In the genomic region with DNA sequence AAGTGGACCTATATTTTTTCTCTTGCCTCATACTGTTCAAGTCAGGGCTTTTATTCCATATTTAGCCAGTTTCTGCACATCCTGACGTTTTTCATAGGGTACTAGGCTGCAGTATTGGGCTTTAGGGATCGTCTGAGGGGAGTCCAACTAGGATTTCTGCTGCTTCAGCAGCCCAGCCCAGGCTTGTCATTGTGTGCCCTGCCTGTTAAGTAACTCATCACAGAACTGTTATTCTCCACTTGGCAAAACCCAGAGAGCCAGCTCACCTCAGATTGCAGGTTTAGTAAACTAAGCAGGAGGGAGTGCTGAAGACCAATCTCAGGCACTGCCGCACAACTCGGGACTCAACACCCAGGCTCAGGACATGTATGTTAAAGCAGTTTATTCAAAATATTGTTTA, we compare ENCODE assay signal across 10 cellular contexts. TPM values are rescaled to one million over a fixed set of nuclear protein-coding genes. Genes with fewer than 3 reads are reported as not detected.
A peak's percentile ranks its signal among the peaks of the same experiment; 100 is the strongest.
DNase-seq lines count a peak whose midpoint lies in the region; ATAC-seq, FAIRE-seq and TF ChIP-seq lines count a peak whose summit lies in the region.
"Had no signal": no experiment of that assay in that cellular context is flagged by ENCODE, and none has a peak within 500 bp of the region (broad histone marks: within the 10 kb centered on the region; RNA-seq: fewer than 3 reads in every experiment).

No MANE protein-coding gene starts in this region.

- peaks cover 6% of the 10 kb centered on the region for H3K36me3 Mint-ChIP-seq in activated T-helper 2 cell treated with anti-CD3 and anti-CD28 coated beads, Interferon-gamma antibody, Interleukin-2, Interleukin-4, amounts not matched to agents 10 μg/mL and 5 μg/mL and 100 μg/mL, durations not matched to agents 14 hours and 24 hours and 36 hours (ENCODE audit: low read depth)

- peaks cover 61% of the 10 kb centered on the region for H3K4me1 ChIP-seq in A549
- peaks cover 42 to 70% (median 64%) of the 10 kb centered on the region in 10 experiments for H3K4me1 ChIP-seq in BLaER1 treated with 17β-estradiol and CSF1 and Interleukin-3, amounts not matched to agents 10 nM and 100 nM
- H3K4me1 ChIP-seq in right lobe of liver: peaks cover 0 to 50% (median 14%) of the 10 kb centered on the region in 4 donors
- H3K4me1 ChIP-seq in thyroid gland: peaks cover 41 to 51% of the 10 kb centered on the region in 2 donors

- H3K9me3 ChIP-seq in A549 (no peaks in the 10 kb centered on the region), right lobe of liver (no peaks in the 10 kb centered on the region), thyroid gland (no peaks in the 10 kb centered on the region)
- H3K9me3 ChIP-seq in BLaER1 treated with 17β-estradiol and CSF1 and Interleukin-3, amounts not matched to agents 10 nM and 100 nM (replicated peaks in 1 of 11): no peaks in the 10 kb centered on the region

- no peak for TF ChIP-seq POLR2A in A549 (IDR thresholded peaks at IDR 0.05; ENCODE audit: low read length)
- peak; percentile 53 for TF ChIP-seq POLR2A in right lobe of liver (IDR thresholded peaks at IDR 0.05)
- no peak for TF ChIP-seq POLR2A in thyroid gland (IDR thresholded peaks at IDR 0.05)

- H3K4me2 ChIP-seq in A549: peak overlapping the region; percentile 92
- peak overlapping the region; percentile 80 to 99 (median 94) for H3K4me2 ChIP-seq in BLaER1 treated with 17β-estradiol and CSF1 and Interleukin-3, amounts not matched to agents 10 nM and 100 nM

- H3K36me3 ChIP-seq in BLaER1 treated with 17β-estradiol and CSF1 and Interleukin-3, amounts not matched to agents 10 nM and 100 nM: peaks cover 0 to 15% (median 0%) of the 10 kb centered on the region in 11 experiments; a peak in 4 of 22 replicates
- H3K36me3 ChIP-seq in right lobe of liver (no peaks in the 10 kb centered on the region), thyroid gland (no peaks in the 10 kb centered on the region)

- H3K27me3 Mint-ChIP-seq in activated T-helper 2 cell treated with anti-CD3 and anti-CD28 coated beads, Interferon-gamma antibody, Interleukin-2, Interleukin-4, amounts not matched to agents 10 μg/mL and 5 μg/mL and 100 μg/mL, durations not matched to agents 14 hours and 24 hours and 36 hours (ENCODE audit: low read depth): no peaks in the 10 kb centered on the region

- TF ChIP-seq EP300 in A549 (IDR thresholded peaks at IDR 0.05): 0 out of 5 replicates have a peak, but pooled peaks of 1 of the 2 experiments have one; percentile 6

- no peaks in the 10 kb centered on the region for H3K27me3 ChIP-seq in BLaER1 treated with 17β-estradiol and CSF1 and Interleukin-3, amounts not matched to agents 10 nM and 100 nM
- no peaks in the 10 kb centered on the region for H3K27me3 ChIP-seq in right lobe of liver
- no peaks in the 10 kb centered on the region for H3K27me3 ChIP-seq in thyroid gland

- H3K4me3 ChIP-seq in A549: no peak overlapping the region
- H3K4me3 ChIP-seq in BLaER1 treated with 17β-estradiol and CSF1 and Interleukin-3, amounts not matched to agents 10 nM and 100 nM: peak overlapping the region in 8 of 10 experiments; percentile 78 to 96 (median 90); a peak in 11 of 20 replicates
- H3K4me3 ChIP-seq in right lobe of liver: peak overlapping the region; percentile 14 to 88 (median 82)
- H3K4me3 ChIP-seq in thyroid gland (replicated peaks in 1 of 3): no peak overlapping the region

- H3K27ac ChIP-seq in A549 (peak overlapping the region in 1 of 2 experiments; percentile 98; a peak in 2 of 6 replicates), right lobe of liver (peak overlapping the region; percentile 83 to 91 (median 87)), thyroid gland (no peak overlapping the region)
- peak overlapping the region in 5 of 11 experiments; percentile 79 to 89 (median 85); a peak in 6 of 22 replicates for H3K27ac ChIP-seq in BLaER1 treated with 17β-estradiol and CSF1 and Interleukin-3, amounts not matched to agents 10 nM and 100 nM

- WGBS in A549 (ENCODE audit: missing lambda C conversion rate): 77% methylated on average over 4 of the region's 4 CpGs
- 34% methylated on average over 3 of the region's 4 CpGs for WGBS in right lobe of liver (ENCODE audit: insufficient coverage, low coverage, low lambda C conversion rate, missing lambda C conversion rate)
- WGBS in thyroid gland, 2 donors: 85 to 87% methylated on average over 4 of the region's 4 CpGs

- no peak for TF ChIP-seq RAD21 in A549 (conservative IDR thresholded peaks at IDR 0.05 in 1 of 2, IDR thresholded peaks at IDR 0.05 in 1 of 2)

- POLR2A ChIA-PET in A549 (lab: Yijun Ruan, JAX): interaction anchor here (1.5 kb wide), 1 partner anchor 34 kb away, joined by 5 read pairs; no protein-coding TSS in a partner anchor

- TF ChIP-seq CTCF in A549 (IDR thresholded peaks at IDR 0.05) (no peak), right lobe of liver (IDR thresholded peaks at IDR 0.05) (no peak), thyroid gland (IDR thresholded peaks at IDR 0.05) (no peak)

- CTCF ChIA-PET in A549 (lab: Yijun Ruan, JAX): interaction anchor here (1.4 to 3.0 kb wide), 3 partner anchors 11 to 35 kb away, joined by 4 to 9 read pairs (median 8); no protein-coding TSS in a partner anchor

- peak overlapping the region in 9 of 11 experiments; percentile 4 to 95 (median 85); a peak in 13 of 22 replicates for H3K9ac ChIP-seq in BLaER1 treated with 17β-estradiol and CSF1 and Interleukin-3, amounts not matched to agents 10 nM and 100 nM

- H3K27ac Mint-ChIP-seq in activated T-helper 2 cell treated with anti-CD3 and anti-CD28 coated beads, Interferon-gamma antibody, Interleukin-2, Interleukin-4, amounts not matched to agents 10 μg/mL and 5 μg/mL and 100 μg/mL, durations not matched to agents 14 hours and 24 hours and 36 hours: no peak overlapping the region

- DNase-seq in A549 (ENCODE audit: low read depth in 1 of 2, low spot score in 1 of 2) (no peak), right lobe of liver (peak; percentile 39 to 71 (median 63)), inferior parietal cortex (ENCODE audit: extremely low spot score) (no peak), thyroid gland (no peak), EL (no peak)
- DNase-seq in activated T-helper 2 cell treated with anti-CD3 and anti-CD28 coated beads, Interferon-gamma antibody, Interleukin-2, Interleukin-4, amounts not matched to agents 10 μg/mL and 5 μg/mL and 100 μg/mL, durations not matched to agents 14 hours and 24 hours and 36 hours (ENCODE audit: low spot score): no peak
- DNase-seq: amniotic stem cell, NCI-H2107 had no signal

- peaks cover 52 to 76% (median 71%) of the 10 kb centered on the region in 11 experiments; a peak in 20 of 22 replicates for H4K20me1 ChIP-seq in BLaER1 treated with 17β-estradiol and CSF1 and Interleukin-3, amounts not matched to agents 10 nM and 100 nM

- peaks cover 45% of the 10 kb centered on the region for H3K4me1 Mint-ChIP-seq in activated T-helper 2 cell treated with anti-CD3 and anti-CD28 coated beads, Interferon-gamma antibody, Interleukin-2, Interleukin-4, amounts not matched to agents 10 μg/mL and 5 μg/mL and 100 μg/mL, durations not matched to agents 14 hours and 24 hours and 36 hours (ENCODE audit: low read depth)

- no peak for FAIRE-seq in A549 (lab: Jason Lieb, UNC)

- peaks cover 3% of the 10 kb centered on the region for H3K9me3 Mint-ChIP-seq in activated T-helper 2 cell treated with anti-CD3 and anti-CD28 coated beads, Interferon-gamma antibody, Interleukin-2, Interleukin-4, amounts not matched to agents 10 μg/mL and 5 μg/mL and 100 μg/mL, durations not matched to agents 14 hours and 24 hours and 36 hours

- peak overlapping the region; percentile 17 for H3K4me3 Mint-ChIP-seq in activated T-helper 2 cell treated with anti-CD3 and anti-CD28 coated beads, Interferon-gamma antibody, Interleukin-2, Interleukin-4, amounts not matched to agents 10 μg/mL and 5 μg/mL and 100 μg/mL, durations not matched to agents 14 hours and 24 hours and 36 hours (ENCODE audit: low read depth)

- intact Hi-C loops in activated T-helper 2 cell treated with anti-CD3 and anti-CD28 coated beads, Interferon-gamma antibody, Interleukin-2, Interleukin-4, amounts not matched to agents 10 μg/mL and 5 μg/mL and 100 μg/mL, durations not matched to agents 14 hours and 24 hours and 36 hours (cut with micrococcal nuclease): loop anchor here (2.0 to 5.0 kb wide), 6 partner anchors 57 to 1392 kb away; a partner anchor contains a TSS
- intact Hi-C loops in right lobe of liver (cut with DNase I) (no loop called here), thyroid gland (cut with DNase I) (loop anchor here (10.0 kb wide), 1 partner anchor 55 kb away; no protein-coding TSS in a partner anchor)

- no peak for ATAC-seq in A549
- peak; percentile 36 to 43 (median 41) for ATAC-seq in right lobe of liver
- no peak for ATAC-seq in HG02884 (IDR thresholded peaks at IDR 0.05; ENCODE audit: unreplicated experiment)

TF ChIP-seq in A549, 52 proteins besides CTCF, POLR2A, EP300 and RAD21 (continues in another document):
- TF ChIP-seq JUNB (IDR thresholded peaks at IDR 0.05) (no peak), TP53 (CRISPR knock-in tag; IDR thresholded peaks at IDR 0.05) (no peak), MAZ (IDR thresholded peaks at IDR 0.05; ENCODE audit: borderline replicate concordance, low read depth, low read length) (no peak)
- TF ChIP-seq, protein P1, sequence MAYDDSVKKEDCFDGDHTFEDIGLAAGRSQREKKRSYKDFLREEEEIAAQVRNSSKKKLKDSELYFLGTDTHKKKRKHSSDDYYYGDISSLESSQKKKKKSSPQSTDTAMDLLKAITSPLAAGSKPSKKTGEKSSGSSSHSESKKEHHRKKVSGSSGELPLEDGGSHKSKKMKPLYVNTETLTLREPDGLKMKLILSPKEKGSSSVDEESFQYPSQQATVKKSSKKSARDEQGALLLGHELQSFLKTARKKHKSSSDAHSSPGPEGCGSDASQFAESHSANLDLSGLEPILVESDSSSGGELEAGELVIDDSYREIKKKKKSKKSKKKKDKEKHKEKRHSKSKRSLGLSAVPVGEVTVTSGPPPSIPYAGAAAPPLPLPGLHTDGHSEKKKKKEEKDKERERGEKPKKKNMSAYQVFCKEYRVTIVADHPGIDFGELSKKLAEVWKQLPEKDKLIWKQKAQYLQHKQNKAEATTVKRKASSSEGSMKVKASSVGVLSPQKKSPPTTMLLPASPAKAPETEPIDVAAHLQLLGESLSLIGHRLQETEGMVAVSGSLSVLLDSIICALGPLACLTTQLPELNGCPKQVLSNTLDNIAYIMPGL (CRISPR knock-in tag; IDR thresholded peaks at IDR 0.05; ENCODE audit: borderline replicate concordance): no peak

RNA-seq across cellular contexts. Expression of a gene that starts 2.8 kb away (rescaled TPM):
- polyA plus RNA-seq in A549 (2011; rRNA removed) (57.5 and 66.9 TPM in 2 replicates), A549 (2017; fragmentation: RNase III; extraction: RNeasy Plus Mini Kit Qiagen cat#74134 plus additional on column Dnase treatment) (111 to 115 TPM (median 114 TPM) in 3 replicates)
- 83.3 and 105 TPM in 2 replicates for polyA plus RNA-seq in A549 (2012; cell fraction: cytosol; rRNA removed)
- 194 and 199 TPM in 2 replicates for polyA plus RNA-seq in A549 (2012; cell fraction: nucleus; rRNA removed)
- 50.1 and 58.6 TPM in 2 replicates for polyA minus RNA-seq in A549 (2011; rRNA and poly(A)+ RNA removed)
- 58.9 and 59.3 TPM in 2 replicates for total RNA-seq in activated T-helper 2 cell treated with anti-CD3 and anti-CD28 coated beads, Interferon-gamma antibody, Interleukin-2, Interleukin-4, amounts not matched to agents 10 μg/mL and 5 μg/mL and 100 μg/mL, durations not matched to agents 14 hours and 24 hours and 36 hours
- total RNA-seq in right lobe of liver (100 to 1,000 TPM in 4 of 6 experiments, 10 to 100 TPM in 2; 58.0 to 152 (median 131) TPM), thyroid gland (10 to 100 TPM; 26.2 to 48.9 (median 42.3) TPM)

Comparison
In these comparisons a context has a peak if more than half of its experiments do, and no peak if none do; other contexts are left out.
1. ATAC-seq: peak in right lobe of liver (4 of 4); none in A549 (0 of 2) and HG02884 (single experiment).
2. DNase-seq: peak in right lobe of liver (3 of 3); none in A549 (0 of 2), activated T-helper 2 cell treated with anti-CD3 and anti-CD28 coated beads, Interferon-gamma antibody, Interleukin-2, Interleukin-4, amounts not matched to agents 10 μg/mL and 5 μg/mL and 100 μg/mL, durations not matched to agents 14 hours and 24 hours and 36 hours (single experiment), inferior parietal cortex (single experiment), thyroid gland (0 of 2) and EL (single experiment).
3. H3K27ac ChIP-seq: peak in right lobe of liver (3 of 3); none in thyroid gland (0 of 3).
4. H3K4me3 ChIP-seq: peak in BLaER1 treated with 17β-estradiol and CSF1 and Interleukin-3, amounts not matched to agents 10 nM and 100 nM (8 of 10) and right lobe of liver (3 of 3); none in A549 (single experiment) and thyroid gland (0 of 3).
5. intact Hi-C loops: an anchor here in activated T-helper 2 cell treated with anti-CD3 and anti-CD28 coated beads, Interferon-gamma antibody, Interleukin-2, Interleukin-4, amounts not matched to agents 10 μg/mL and 5 μg/mL and 100 μg/mL, durations not matched to agents 14 hours and 24 hours and 36 hours (2.0 to 5.0 kb wide) and thyroid gland (10.0 kb wide); none called in right lobe of liver.